In genomic region chr17:80845863-80846671, GRCh38 we compare ENCODE assay signal across 11 cellular contexts.
DNase-seq lines count a peak whose midpoint lies in the region; ATAC-seq and TF ChIP-seq lines count a peak whose summit lies in the region.
"Had no signal": no experiment of that assay in that cellular context is flagged by ENCODE, and none has a peak within 500 bp of the region (broad histone marks: within the 10 kb centered on the region; RNA-seq: fewer than 3 reads in every experiment).

No MANE protein-coding gene starts in this region.

- no peak for TF ChIP-seq CTCF in GM23338 (conservative IDR thresholded peaks at IDR 0.05; ENCODE audit: low read depth in 2 of 2)
- TF ChIP-seq CTCF in natural killer cell (IDR thresholded peaks at IDR 0.05), result no peak

- H3K27me3 Mint-ChIP-seq in CD4-positive, CD25-positive, alpha-beta regulatory T cell, result no peaks in the 10 kb centered on the region
- H3K27me3 Mint-ChIP-seq in GM23338 (ENCODE audit: insufficient read depth, low read depth, poor library complexity) (peaks cover 8% of the 10 kb centered on the region), natural killer cell (ENCODE audit: low read depth in 2 of 2) (no peaks in the 10 kb centered on the region)
- no peaks in the 10 kb centered on the region for H3K27me3 Mint-ChIP-seq in activated naive CD8-positive, alpha-beta T cell treated with anti-CD3 and anti-CD28 coated beads, Interleukin-2, amount 10 ng/mL, durations not matched to agents 7 days and 5 days

- H3K27ac ChIP-seq in CD4-positive, CD25-positive, alpha-beta regulatory T cell (ENCODE audit: insufficient read depth, low read length, poor library complexity, severe bottlenecking), result no peak overlapping the region
- no peak overlapping the region for H3K27ac ChIP-seq in GM23338 (ENCODE audit: low read depth)

- no peaks in the 10 kb centered on the region for H3K9me2 ChIP-seq in GM23338 (ENCODE audit: insufficient read depth)

- H3K4me1 ChIP-seq in CD4-positive, CD25-positive, alpha-beta regulatory T cell (ENCODE audit: control insufficient read depth, insufficient read depth, low read length, poor library complexity, severe bottlenecking), result peaks cover 32% of the 10 kb centered on the region
- no peaks in the 10 kb centered on the region for H3K4me1 ChIP-seq in GM23338 (ENCODE audit: insufficient read depth)

- no peak overlapping the region for H3K4me3 ChIP-seq in CD4-positive, CD25-positive, alpha-beta regulatory T cell (ENCODE audit: low read depth, low read length)
- H3K4me3 ChIP-seq in GM23338, result no peak overlapping the region

- peaks cover 10% of the 10 kb centered on the region for H3K36me3 Mint-ChIP-seq in CD4-positive, CD25-positive, alpha-beta regulatory T cell
- peaks cover 12% of the 10 kb centered on the region for H3K36me3 Mint-ChIP-seq in GM23338 (ENCODE audit: low read depth)
- peaks cover 26% of the 10 kb centered on the region for H3K36me3 Mint-ChIP-seq in activated naive CD8-positive, alpha-beta T cell treated with anti-CD3 and anti-CD28 coated beads, Interleukin-2, amount 10 ng/mL, durations not matched to agents 7 days and 5 days
- no peaks in the 10 kb centered on the region for H3K36me3 Mint-ChIP-seq in natural killer cell

- H3F3A ChIP-seq in GM23338 (replicated peaks; ENCODE audit: low read depth), result no peaks in the 10 kb centered on the region

- H3K4me3 Mint-ChIP-seq in CD4-positive, CD25-positive, alpha-beta regulatory T cell, result peak overlapping the region in 2 of 4 donors; percentile 21 to 76
- H3K4me3 Mint-ChIP-seq in GM23338, result no peak overlapping the region
- H3K4me3 Mint-ChIP-seq in activated naive CD8-positive, alpha-beta T cell treated with anti-CD3 and anti-CD28 coated beads, Interleukin-2, amount 10 ng/mL, durations not matched to agents 7 days and 5 days, result peak overlapping the region; percentile 10
- no peak overlapping the region for H3K4me3 Mint-ChIP-seq in natural killer cell
- H3K4me3 Mint-ChIP-seq: neural crest cell had no signal

- H4K20me1 ChIP-seq in GM23338 (replicated peaks; ENCODE audit: insufficient read depth), result no peaks in the 10 kb centered on the region; the same call in 1 of the 2 replicates

- POLR2A ChIA-PET in activated naive CD8-positive, alpha-beta T cell treated with anti-CD3 and anti-CD28 coated beads, Interleukin-2, amount 10 ng/mL, durations not matched to agents 7 days and 5 days (lab: Charles Lee), result interaction anchor here (0.8 to 2.8 kb wide), 6 partner anchors 11 to 391 kb away, joined by 3 to 46 read pairs (median 12); no protein-coding TSS in a partner anchor

- H3K36me3 ChIP-seq in CD4-positive, CD25-positive, alpha-beta regulatory T cell (ENCODE audit: control insufficient read depth, insufficient read depth, low read length), result no peaks in the 10 kb centered on the region
- no peaks in the 10 kb centered on the region for H3K36me3 ChIP-seq in GM23338 (ENCODE audit: insufficient read depth)

- H3K4me1 Mint-ChIP-seq in CD4-positive, CD25-positive, alpha-beta regulatory T cell, result peaks cover 17 to 53% (median 24%) of the 10 kb centered on the region in 4 donors
- peaks cover 22% of the 10 kb centered on the region for H3K4me1 Mint-ChIP-seq in GM23338
- peaks cover 42% of the 10 kb centered on the region for H3K4me1 Mint-ChIP-seq in activated naive CD8-positive, alpha-beta T cell treated with anti-CD3 and anti-CD28 coated beads, Interleukin-2, amount 10 ng/mL, durations not matched to agents 7 days and 5 days
- H3K4me1 Mint-ChIP-seq in natural killer cell, result peaks cover 22 to 39% of the 10 kb centered on the region in 2 donors

- H3K79me2 ChIP-seq in GM23338 (replicated peaks; ENCODE audit: insufficient read depth), result no peaks in the 10 kb centered on the region

- H3K27me3 ChIP-seq in CD4-positive, CD25-positive, alpha-beta regulatory T cell (ENCODE audit: control insufficient read depth, insufficient read depth, low read length), result no peaks in the 10 kb centered on the region
- H3K27me3 ChIP-seq in GM23338 (ENCODE audit: insufficient read depth), result no peaks in the 10 kb centered on the region

- intact Hi-C loops in natural killer cell (cut with micrococcal nuclease), result no loop called here

- DNase-seq in CD4-positive, CD25-positive, alpha-beta regulatory T cell, result no peak
- DNase-seq in GM23338 (ENCODE audit: low spot score), result no peak
- DNase-seq in activated naive CD8-positive, alpha-beta T cell treated with anti-CD3 and anti-CD28 coated beads, Interleukin-2, amount 10 ng/mL, durations not matched to agents 7 days and 5 days, result peak; percentile 29
- no peak for DNase-seq in natural killer cell
- DNase-seq in NCI-H82 (lab: John Stamatoyannopoulos, UW), result no peak
- DNase-seq in NK-92 treated with Interleukin-12 subunit alpha and Interleukin-12 subunit beta, amount 100 ng/mL, for 24 hours (lab: John Stamatoyannopoulos, UW), result no peak
- no peak for DNase-seq in activated gamma-delta T cell (lab: John Stamatoyannopoulos, UW)
- DNase-seq: activated CD4-positive, CD25-positive, alpha-beta regulatory T cell; NCI-H2029 had no signal

- no peak for ATAC-seq in CD4-positive, CD25-positive, alpha-beta regulatory T cell (ENCODE audit: low read depth in 2 of 2)
- ATAC-seq in GM23338 (peak; percentile 24), natural killer cell (no peak)
- no peak for ATAC-seq in activated naive CD8-positive, alpha-beta T cell treated with anti-CD3 and anti-CD28 coated beads, Interleukin-2, amount 10 ng/mL, durations not matched to agents 7 days and 5 days (ENCODE audit: low read depth)
- ATAC-seq: Panc1 had no signal

- H3K9me3 ChIP-seq in CD4-positive, CD25-positive, alpha-beta regulatory T cell (ENCODE audit: control insufficient read depth in 2 of 2, low read length in 2 of 2), result no peaks in the 10 kb centered on the region

- H3K9me3 Mint-ChIP-seq in CD4-positive, CD25-positive, alpha-beta regulatory T cell, result no peaks in the 10 kb centered on the region
- H3K9me3 Mint-ChIP-seq in GM23338 (no peaks in the 10 kb centered on the region; the same call in 2 of the 3 replicates), natural killer cell (no peaks in the 10 kb centered on the region)
- H3K9me3 Mint-ChIP-seq in activated naive CD8-positive, alpha-beta T cell treated with anti-CD3 and anti-CD28 coated beads, Interleukin-2, amount 10 ng/mL, durations not matched to agents 7 days and 5 days, result no peaks in the 10 kb centered on the region
- H3K9me3 Mint-ChIP-seq: neural crest cell had no signal

- H3K27ac Mint-ChIP-seq in CD4-positive, CD25-positive, alpha-beta regulatory T cell, result peak overlapping the region; percentile 51 to 95 (median 78)
- H3K27ac Mint-ChIP-seq in GM23338, result peak overlapping the region; percentile 76
- peak overlapping the region; percentile 87 for H3K27ac Mint-ChIP-seq in activated naive CD8-positive, alpha-beta T cell treated with anti-CD3 and anti-CD28 coated beads, Interleukin-2, amount 10 ng/mL, durations not matched to agents 7 days and 5 days
- peak overlapping the region; percentile 82 to 83 for H3K27ac Mint-ChIP-seq in natural killer cell

- H3K4me2 ChIP-seq in GM23338, result no peak overlapping the region

- no peak overlapping the region for H2AFZ ChIP-seq in GM23338

TF ChIP-seq in GM23338, 12 proteins besides CTCF, POLR2A, EP300 and RAD21 (continues in another document):
- TF ChIP-seq ZNF331 (CRISPR knock-in tag; IDR thresholded peaks at IDR 0.05; ENCODE audit: low read depth) (no peak), CREB1 (CRISPR knock-in tag; IDR thresholded peaks at IDR 0.05; ENCODE audit: low read depth) (no peak), EZH2 (IDR thresholded peaks at IDR 0.05; ENCODE audit: low read depth, unreplicated experiment) (no peak)
